ENCODE assay signal across 26 cellular contexts in the genomic region with DNA sequence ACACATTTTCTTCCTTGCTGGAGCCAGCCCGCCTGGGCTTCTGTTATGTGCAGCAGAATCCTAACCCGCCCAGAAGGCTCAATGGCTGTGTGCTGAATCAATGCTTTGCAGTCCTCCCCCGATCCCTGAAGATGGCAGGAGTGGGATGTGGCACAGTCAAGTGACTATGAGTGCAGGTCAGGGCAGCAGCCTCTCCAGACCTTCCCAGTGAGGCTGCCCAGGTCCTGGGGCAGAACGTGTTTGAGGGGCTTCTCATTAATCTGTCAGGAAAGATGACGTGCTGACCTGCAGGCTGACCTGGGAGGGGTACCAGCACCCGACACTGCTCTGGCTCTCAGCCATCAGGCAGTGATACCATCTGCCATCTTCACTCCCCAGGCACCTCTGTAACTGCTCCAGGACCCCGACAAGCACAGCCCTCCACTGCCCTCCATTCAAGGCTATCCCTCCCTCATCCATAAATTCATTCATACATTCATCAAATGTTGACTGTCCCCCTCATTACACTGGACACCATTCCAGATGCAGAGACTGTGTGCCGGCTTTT. TPM values are rescaled to one million over a fixed set of nuclear protein-coding genes. Genes with fewer than 3 reads are reported as not detected.
DNase-seq lines count a peak whose midpoint lies in the region; ATAC-seq, FAIRE-seq and TF ChIP-seq lines count a peak whose summit lies in the region.
"Had no signal": no experiment of that assay in that cellular context is flagged by ENCODE, and none has a peak within 500 bp of the region (broad histone marks: within the 10 kb centered on the region; RNA-seq: fewer than 3 reads in every experiment).

No MANE protein-coding gene starts in this region.

- TF ChIP-seq RAD21 in Ishikawa (IDR thresholded peaks at IDR 0.05; ENCODE audit: low read depth), result peak; percentile 15; the same call in 1 of the 2 replicates

- no peaks in the 10 kb centered on the region for H3K27me3 ChIP-seq in neutrophil
- H3K27me3 ChIP-seq: colonic mucosa, hepatocyte, ovary, upper lobe of left lung had no signal

- peak; percentile 12 for TF ChIP-seq CTCF in chondrocyte (IDR thresholded peaks at IDR 0.05)
- TF ChIP-seq CTCF in neutrophil (IDR thresholded peaks at IDR 0.05), result no peak

- no peak for ATAC-seq in HG02973 (IDR thresholded peaks at IDR 0.05; ENCODE audit: unreplicated experiment)
- no peak for ATAC-seq in GM18511 (IDR thresholded peaks at IDR 0.05; ENCODE audit: unreplicated experiment)
- ATAC-seq: K562; stimulated activated naive CD8-positive, alpha-beta T cell treated with anti-CD3 and anti-CD28 coated beads, Interleukin-15, amount 100 ng/mL, for 72 hours had no signal

- H3K27me3 Mint-ChIP-seq in chondrocyte (ENCODE audit: low read depth), result no peaks in the 10 kb centered on the region
- H3K27me3 Mint-ChIP-seq: activated CD4-positive, alpha-beta memory T cell treated with anti-CD3 and anti-CD28 coated beads, Interleukin-2, amount 10 ng/mL, durations not matched to agents 7 days and 5 days; activated naive CD8-positive, alpha-beta T cell treated with anti-CD3 and anti-CD28 coated beads for 36 hours; stimulated activated naive CD8-positive, alpha-beta T cell treated with anti-CD3 and anti-CD28 coated beads, Interleukin-15, amount 100 ng/mL, for 72 hours had no signal

- peaks cover 15% of the 10 kb centered on the region for H3K36me3 ChIP-seq in neutrophil
- H3K36me3 ChIP-seq: colonic mucosa, ovary, upper lobe of left lung had no signal

- no peaks in the 10 kb centered on the region for H3K36me3 Mint-ChIP-seq in chondrocyte (ENCODE audit: low read depth)

- TF ChIP-seq EP300 in Ishikawa (IDR thresholded peaks at IDR 0.05; ENCODE audit: borderline replicate concordance), result no peak

- no peak overlapping the region for H3K27ac Mint-ChIP-seq in chondrocyte (ENCODE audit: unreplicated experiment)
- H3K27ac Mint-ChIP-seq: activated CD4-positive, alpha-beta memory T cell treated with anti-CD3 and anti-CD28 coated beads, Interleukin-2, amount 10 ng/mL, durations not matched to agents 7 days and 5 days; stimulated activated naive CD8-positive, alpha-beta T cell treated with anti-CD3 and anti-CD28 coated beads, Interleukin-15, amount 100 ng/mL, for 72 hours had no signal

- FAIRE-seq in GM12891 (lab: Jason Lieb, UNC), result no peak
- FAIRE-seq: A204.1, islet of Langerhans, K562 had no signal

- peaks cover 6% of the 10 kb centered on the region for H3K4me1 Mint-ChIP-seq in chondrocyte (ENCODE audit: low read depth)
- H3K4me1 Mint-ChIP-seq: activated CD4-positive, alpha-beta memory T cell treated with anti-CD3 and anti-CD28 coated beads, Interleukin-2, amount 10 ng/mL, durations not matched to agents 7 days and 5 days had no signal

- no peak overlapping the region for H3K4me3 Mint-ChIP-seq in chondrocyte (ENCODE audit: unreplicated experiment)
- H3K4me3 Mint-ChIP-seq: activated CD4-positive, alpha-beta memory T cell treated with anti-CD3 and anti-CD28 coated beads, Interleukin-2, amount 10 ng/mL, durations not matched to agents 7 days and 5 days; activated naive CD8-positive, alpha-beta T cell treated with anti-CD3 and anti-CD28 coated beads for 36 hours; CD14-positive monocyte; stimulated activated naive CD8-positive, alpha-beta T cell treated with anti-CD3 and anti-CD28 coated beads, Interleukin-15, amount 100 ng/mL, for 72 hours had no signal

- H3K9me3 Mint-ChIP-seq in chondrocyte (ENCODE audit: low read depth), result no peaks in the 10 kb centered on the region
- H3K9me3 Mint-ChIP-seq: activated CD4-positive, alpha-beta memory T cell treated with anti-CD3 and anti-CD28 coated beads, Interleukin-2, amount 10 ng/mL, durations not matched to agents 7 days and 5 days; activated naive CD8-positive, alpha-beta T cell treated with anti-CD3 and anti-CD28 coated beads for 36 hours; stimulated activated naive CD8-positive, alpha-beta T cell treated with anti-CD3 and anti-CD28 coated beads, Interleukin-15, amount 100 ng/mL, for 72 hours had no signal

- DNase-seq in NCI-H82 (lab: John Stamatoyannopoulos, UW) (peak; percentile 61), NCI-H82 treated with DMSO at 0.1 percent for 48 hours (lab: John Stamatoyannopoulos, UW; ENCODE audit: unreplicated experiment) (no peak), chondrocyte (ENCODE audit: low spot score) (no peak), GM12891 (ENCODE audit: insufficient read length, low spot score) (no peak)
- DNase-seq: activated CD4-positive, alpha-beta memory T cell treated with anti-CD3 and anti-CD28 coated beads, Interleukin-2, amount 10 ng/mL, durations not matched to agents 7 days and 5 days; activated naive CD8-positive, alpha-beta T cell treated with anti-CD3 and anti-CD28 coated beads for 36 hours; colonic mucosa; DMS53; NCI-H1930; NCI-H510A treated with DMSO at 0.1 percent for 48 hours; ovary; Right ventricle myocardium superior; stimulated activated CD4-positive, alpha-beta T cell treated with anti-CD3 and anti-CD28 coated beads, Interleukin-2, amount 100 ng/mL, for 24 hours; stimulated activated naive CD8-positive, alpha-beta T cell treated with anti-CD3 and anti-CD28 coated beads, Interleukin-15, amount 100 ng/mL, for 72 hours; upper lobe of left lung; WERI-Rb-1 had no signal

- H3K27ac ChIP-seq in neutrophil, result peak overlapping the region; percentile 75
- H3K27ac ChIP-seq: colonic mucosa, hepatocyte, ovary, upper lobe of left lung, WERI-Rb-1 had no signal

- no peak overlapping the region for H3K4me3 ChIP-seq in neutrophil (ENCODE audit: low read depth in 1 of 2, low read length in 1 of 2)
- H3K4me3 ChIP-seq: colonic mucosa, hepatocyte, K562, lung, ovary, upper lobe of left lung had no signal

- TF ChIP-seq POLR2A in GM12891 (IDR thresholded peaks at IDR 0.05; ENCODE audit: low read depth, low read length), result no peak

- peaks cover 49 to 55% of the 10 kb centered on the region in 2 experiments for H3K4me1 ChIP-seq in neutrophil (ENCODE audit: control insufficient read depth in 1 of 2, insufficient read depth in 1 of 2, low read depth in 1 of 2, low read length in 1 of 2)
- H3K4me1 ChIP-seq: colonic mucosa had no signal

- H3K9me3 ChIP-seq in neutrophil, result no peaks in the 10 kb centered on the region
- H3K9me3 ChIP-seq: colonic mucosa, ovary, upper lobe of left lung had no signal

TF ChIP-seq in Ishikawa, 13 proteins besides CTCF, POLR2A, EP300 and RAD21:
- TF ChIP-seq TAF1 (IDR thresholded peaks at IDR 0.05; ENCODE audit: low read depth), result no peak
- TF ChIP-seq NFIC (IDR thresholded peaks at IDR 0.05), result no peak
- TF ChIP-seq TCF12 (IDR thresholded peaks at IDR 0.05; ENCODE audit: low read depth), result no peak
- no peak for TF ChIP-seq EGR1 (IDR thresholded peaks at IDR 0.05)
- TF ChIP-seq, protein P1, sequence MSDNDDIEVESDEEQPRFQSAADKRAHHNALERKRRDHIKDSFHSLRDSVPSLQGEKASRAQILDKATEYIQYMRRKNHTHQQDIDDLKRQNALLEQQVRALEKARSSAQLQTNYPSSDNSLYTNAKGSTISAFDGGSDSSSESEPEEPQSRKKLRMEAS (IDR thresholded peaks at IDR 0.05), result no peak
- TF ChIP-seq, protein P2, sequence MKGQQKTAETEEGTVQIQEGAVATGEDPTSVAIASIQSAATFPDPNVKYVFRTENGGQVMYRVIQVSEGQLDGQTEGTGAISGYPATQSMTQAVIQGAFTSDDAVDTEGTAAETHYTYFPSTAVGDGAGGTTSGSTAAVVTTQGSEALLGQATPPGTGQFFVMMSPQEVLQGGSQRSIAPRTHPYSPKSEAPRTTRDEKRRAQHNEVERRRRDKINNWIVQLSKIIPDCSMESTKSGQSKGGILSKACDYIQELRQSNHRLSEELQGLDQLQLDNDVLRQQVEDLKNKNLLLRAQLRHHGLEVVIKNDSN (IDR thresholded peaks at IDR 0.05), result no peak
- TF ChIP-seq ZBTB7A (IDR thresholded peaks at IDR 0.05; ENCODE audit: low read depth), result no peak
- no peak for TF ChIP-seq FOXM1 (IDR thresholded peaks at IDR 0.05; ENCODE audit: borderline replicate concordance, low read depth)

TF ChIP-seq in GM12891, 5 proteins besides CTCF, POLR2A, EP300 and RAD21:
- TF ChIP-seq SPI1 (IDR thresholded peaks at IDR 0.05; ENCODE audit: low read depth, low read length), result no peak
- no peak for TF ChIP-seq TAF1 (IDR thresholded peaks at IDR 0.05; ENCODE audit: low read depth, low read length)
- no peak for TF ChIP-seq POLR2AphosphoS5 (IDR thresholded peaks at IDR 0.05; ENCODE audit: low read depth, low read length)
- no peak for TF ChIP-seq POU2F2 (IDR thresholded peaks at IDR 0.05; ENCODE audit: low read depth, low read length)
- no peak for TF ChIP-seq PAX5 (IDR thresholded peaks at IDR 0.05; ENCODE audit: insufficient read depth, low read length, severe bottlenecking)

RNA-seq across cellular contexts. Expression of a gene that starts 35.1 kb away (rescaled TPM):
- 2.2 to 4.1 TPM (median 2.3 TPM) in 3 replicates for total RNA-seq in chondrocyte
- 0.23 TPM for polyA plus RNA-seq in GM12891 (2012; ENCODE audit: low read depth, missing spikeins)

RNA-seq across cellular contexts. Expression of a gene that starts 41.5 kb away (rescaled TPM):
- 1.6 to 47.6 TPM (median 43.5 TPM) in 3 replicates for total RNA-seq in chondrocyte
- polyA plus RNA-seq in GM12891 (2012; ENCODE audit: low read depth, missing spikeins), result 49.5 TPM
